In the genomic region with DNA sequence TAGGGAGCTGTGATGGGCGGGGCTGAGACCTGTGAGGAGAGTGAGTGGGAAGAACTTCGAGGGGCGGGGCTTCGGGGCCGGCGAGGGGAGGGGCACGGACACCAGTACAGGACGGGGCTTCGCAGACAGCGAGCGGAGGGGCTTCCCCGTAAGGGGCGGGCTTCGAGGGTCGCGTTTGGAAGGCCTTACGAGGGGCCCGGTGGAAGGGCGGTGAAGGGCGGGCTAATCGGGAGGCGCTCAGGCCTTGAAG, we compare ENCODE assay signal across 9 cellular contexts. TPM values are rescaled to one million over a fixed set of nuclear protein-coding genes. Genes with fewer than 3 reads are reported as not detected.
DNase-seq lines count a peak whose midpoint lies in the region; ATAC-seq and TF ChIP-seq lines count a peak whose summit lies in the region.
"Had no signal": no experiment of that assay in that cellular context is flagged by ENCODE, and none has a peak within 500 bp of the region (broad histone marks: within the 10 kb centered on the region; RNA-seq: fewer than 3 reads in every experiment).

No MANE protein-coding gene starts in this region.

- peak overlapping the region; percentile 37; the same call in 1 of the 2 replicates for H2AFZ ChIP-seq in OCI-LY7 (ENCODE audit: low read length)

- H3K9ac ChIP-seq in BLaER1 treated with 17β-estradiol and CSF1 and Interleukin-3, amounts not matched to agents 10 nM and 100 nM, result peak overlapping the region; percentile 93 to 98 (median 96)

- peaks cover 0 to 4% (median 0%) of the 10 kb centered on the region in 11 experiments; a peak in 4 of 22 replicates for H4K20me1 ChIP-seq in BLaER1 treated with 17β-estradiol and CSF1 and Interleukin-3, amounts not matched to agents 10 nM and 100 nM
- no peaks in the 10 kb centered on the region for H4K20me1 ChIP-seq in OCI-LY7 (ENCODE audit: insufficient read depth, low read length)

- peak; percentile 46 for ATAC-seq in GM19467 (IDR thresholded peaks at IDR 0.05; ENCODE audit: unreplicated experiment)

- TF ChIP-seq CTCF in OCI-LY7 (conservative IDR thresholded peaks at IDR 0.05; ENCODE audit: low read length), result no peak
- TF ChIP-seq CTCF in epithelial cell of proximal tubule (conservative IDR thresholded peaks at IDR 0.05; ENCODE audit: low read depth, low read length), result no peak

- no peaks in the 10 kb centered on the region for H3K9me2 ChIP-seq in OCI-LY7 (ENCODE audit: insufficient read depth, low read length)

- H3K27ac ChIP-seq in BLaER1 treated with 17β-estradiol and CSF1 and Interleukin-3, amounts not matched to agents 10 nM and 100 nM, result peak overlapping the region; percentile 94 to 100 (median 99)
- H3K27ac ChIP-seq in OCI-LY7 (ENCODE audit: low read depth, low read length, poor library complexity, severe bottlenecking), result peak overlapping the region; percentile 90

- H3K9me3 ChIP-seq in BLaER1 treated with 17β-estradiol and CSF1 and Interleukin-3, amounts not matched to agents 10 nM and 100 nM (replicated peaks in 1 of 11), result no peaks in the 10 kb centered on the region
- H3K9me3 ChIP-seq in OCI-LY7 (ENCODE audit: low read length), result no peaks in the 10 kb centered on the region

- BruUV-seq in OCI-LY7 (replicated peaks; lab: Mats Ljungman, UMichigan), result no TSS peak

- DNase-seq in HuH-7.5 (ENCODE audit: low spot score) (peak; percentile 94), OCI-LY7 (ENCODE audit: low spot score) (peak; percentile 97), activated T-cell treated with anti-CD3 and anti-CD28 coated beads for 4 hours (peak; percentile 93), epithelial cell of proximal tubule (ENCODE audit: low read depth) (no peak), myocyte (ENCODE audit: low read depth) (peak; percentile 39)
- DNase-seq in stimulated activated CD8-positive, alpha-beta memory T cell treated with anti-CD3 and anti-CD28 coated beads, Interleukin-7, amount 100 ng/mL, for 4 hours (ENCODE audit: low read depth in 2 of 2), result peak; percentile 94

- H3K27me3 ChIP-seq in BLaER1 treated with 17β-estradiol and CSF1 and Interleukin-3, amounts not matched to agents 10 nM and 100 nM, result no peaks in the 10 kb centered on the region

- no peaks in the 10 kb centered on the region for H3K36me3 ChIP-seq in BLaER1 treated with 17β-estradiol and CSF1 and Interleukin-3, amounts not matched to agents 10 nM and 100 nM
- no peaks in the 10 kb centered on the region for H3K36me3 ChIP-seq in OCI-LY7 (ENCODE audit: insufficient read depth, low read length)

- H3K79me2 ChIP-seq in OCI-LY7 (ENCODE audit: insufficient read depth, low read depth, low read length), result peaks cover 6% of the 10 kb centered on the region; the same call in 1 of the 2 replicates

- CTCF ChIA-PET in OCI-LY7 (lab: Charles Lee; ENCODE audit: unreplicated experiment), result interaction anchor here (0.6 to 2.1 kb wide), 4 partner anchors 9 to 13 kb away, joined by 3 to 8 read pairs (median 6); no protein-coding TSS in a partner anchor

- H3K4me2 ChIP-seq in BLaER1 treated with 17β-estradiol and CSF1 and Interleukin-3, amounts not matched to agents 10 nM and 100 nM, result peak overlapping the region; percentile 89 to 100 (median 94)
- peak overlapping the region; percentile 95 for H3K4me2 ChIP-seq in OCI-LY7 (ENCODE audit: low read length)

- POLR2A ChIA-PET in OCI-LY7 (lab: Charles Lee), result interaction anchor here (1.2 to 4.4 kb wide), 4 partner anchors 9 to 298 kb away, joined by 3 to 44 read pairs (median 10); a partner anchor contains a TSS

- H3K4me3 ChIP-seq in BLaER1 treated with 17β-estradiol and CSF1 and Interleukin-3, amounts not matched to agents 10 nM and 100 nM, result peak overlapping the region; percentile 61 to 75 (median 68)
- H3K4me3 ChIP-seq in OCI-LY7 (ENCODE audit: low read depth, low read length, poor library complexity, severe bottlenecking) (peak overlapping the region; percentile 70), epithelial cell of proximal tubule (ENCODE audit: low read depth, low read length) (peak overlapping the region; percentile 65)

- intact Hi-C loops in OCI-LY7 (cut with micrococcal nuclease; ENCODE audit: unreplicated experiment), result loop anchor here (2.0 kb wide), 1 partner anchor 78 kb away; no protein-coding TSS in a partner anchor

- H3K4me1 ChIP-seq in BLaER1 treated with 17β-estradiol and CSF1 and Interleukin-3, amounts not matched to agents 10 nM and 100 nM, result peaks cover 53 to 90% (median 82%) of the 10 kb centered on the region in 10 experiments
- H3K4me1 ChIP-seq in OCI-LY7 (ENCODE audit: insufficient read depth, low read length, poor library complexity, severe bottlenecking), result peaks cover 44% of the 10 kb centered on the region

RNA-seq across cellular contexts. Expression of a gene that starts 4.1 kb away (rescaled TPM):
- total RNA-seq in OCI-LY7 (2014; rRNA removed; shearing (Covaris generic)), result 14.5 and 33.8 TPM in 2 replicates
- total RNA-seq in OCI-LY7 (2022), result 21.1 and 23.1 TPM in 2 replicates
- 23.1 and 96.8 TPM in 2 replicates for total RNA-seq in epithelial cell of proximal tubule
- 261 and 322 TPM in 2 replicates for total RNA-seq in myocyte
- polyA plus RNA-seq in myocyte (2012), result 427 TPM

RNA-seq across cellular contexts. Expression of a gene that starts 42.4 kb away (rescaled TPM):
- total RNA-seq in OCI-LY7 (2014; rRNA removed; shearing (Covaris generic)), result 18.2 and 31.1 TPM in 2 replicates
- total RNA-seq in OCI-LY7 (2022) (31.4 and 37.9 TPM in 2 replicates), epithelial cell of proximal tubule (3.8 and 5.4 TPM in 2 replicates), myocyte (10.1 and 10.4 TPM in 2 replicates)
- 12.3 TPM for polyA plus RNA-seq in myocyte (2012)

RNA-seq across cellular contexts. Expression of a gene that starts 42.9 kb away (rescaled TPM):
- total RNA-seq in OCI-LY7 (2014; rRNA removed; shearing (Covaris generic)), result 0.38 and 0.51 TPM in 2 replicates
- 1.0 and 1.2 TPM in 2 replicates for total RNA-seq in OCI-LY7 (2022)
- total RNA-seq in epithelial cell of proximal tubule, result not detected in 2 replicates
- total RNA-seq in myocyte, result not detected in 2 replicates
- polyA plus RNA-seq in myocyte (2012), result not detected
- total RNA-seq: T-helper 1 cell treated with Interleukin-12 subunit alpha and Interleukin-12 subunit beta and Interleukin-4 antibody, amounts not matched to agents 30 ng/mL and 1 ng/mL, for 36 hours had no signal

RNA-seq across cellular contexts. Expression of a gene that starts 51.4 kb away (rescaled TPM):
- total RNA-seq in OCI-LY7 (2014; rRNA removed; shearing (Covaris generic)), result not detected in 2 replicates
- total RNA-seq in OCI-LY7 (2022), result not detected in 2 replicates
- total RNA-seq in epithelial cell of proximal tubule, result 0.63 and 5.0 TPM in 2 replicates
- not detected in 2 replicates for total RNA-seq in myocyte
- not detected for polyA plus RNA-seq in myocyte (2012)
- total RNA-seq: T-helper 1 cell treated with Interleukin-12 subunit alpha and Interleukin-12 subunit beta and Interleukin-4 antibody, amounts not matched to agents 30 ng/mL and 1 ng/mL, for 36 hours had no signal
